ENCODE assay signal across 8 cellular contexts in genomic region chr1:148952253-148952937, GRCh38.
A peak's percentile ranks its signal among the peaks of the same experiment; 100 is the strongest.
DNase-seq lines count a peak whose midpoint lies in the region; ATAC-seq and TF ChIP-seq lines count a peak whose summit lies in the region.
"Not testable (repeated sequence)": the region's sequence is repeated elsewhere in the genome, so short reads cannot be mapped to it uniquely, and the experiment has no call there.

No MANE protein-coding gene starts in this region.

- WGBS in iPS DF 6.9 (ENCODE audit: insufficient coverage, insufficient read length) = no CpG with 5 or more reads among the region's 66 CpGs

- not testable (repeated sequence) for H3K27me3 Mint-ChIP-seq in MCF 10A (ENCODE audit: insufficient read depth, unreplicated experiment); progenitor cell of endocrine pancreas; stimulated activated naive CD8-positive, alpha-beta T cell treated with anti-CD3 and anti-CD28 coated beads, Interleukin-15, amount 100 ng/mL, for 72 hours

- not testable (repeated sequence) for H3K36me3 ChIP-seq in HAP-1 (replicated peaks); HUES6 (ENCODE audit: control insufficient read depth, insufficient read depth, low read length); iPS DF 6.9 (ENCODE audit: control insufficient read depth, insufficient read depth, low read length)

- H3K4me1 ChIP-seq in HAP-1; HUES6 (ENCODE audit: control insufficient read depth, insufficient read depth, low read length); iPS DF 6.9 (ENCODE audit: control insufficient read depth, insufficient read depth, low read length): not testable (repeated sequence)

- H3K9me3 ChIP-seq in HAP-1; HUES6 (ENCODE audit: control insufficient read depth, insufficient read depth, low read depth, low read length); iPS DF 6.9 (ENCODE audit: control insufficient read depth, insufficient read depth, low read length): not testable (repeated sequence)

- ATAC-seq in GM18499 (IDR thresholded peaks at IDR 0.05; ENCODE audit: insufficient read depth, unreplicated experiment) = peak; percentile 57
- peak; percentile 71 for ATAC-seq in stimulated activated naive CD8-positive, alpha-beta T cell treated with anti-CD3 and anti-CD28 coated beads, Interleukin-15, amount 100 ng/mL, for 72 hours

- BruUV-seq in MCF 10A (replicated peaks; lab: Mats Ljungman, UMichigan) = not testable (repeated sequence)

- in situ Hi-C loops in HAP-1 (cut with MboI; ENCODE audit: low sequenced_read_pairs) = not testable (repeated sequence)

- H3K4me3 Mint-ChIP-seq in MCF 10A (ENCODE audit: unreplicated experiment) (peak overlapping the region; percentile 76), progenitor cell of endocrine pancreas (ENCODE audit: low read depth) (peak overlapping the region; percentile 97)
- H3K4me3 Mint-ChIP-seq in stimulated activated naive CD8-positive, alpha-beta T cell treated with anti-CD3 and anti-CD28 coated beads, Interleukin-15, amount 100 ng/mL, for 72 hours = peak overlapping the region; percentile 85 to 91

- H3K9me3 Mint-ChIP-seq in MCF 10A (ENCODE audit: unreplicated experiment); progenitor cell of endocrine pancreas (ENCODE audit: low read depth); stimulated activated naive CD8-positive, alpha-beta T cell treated with anti-CD3 and anti-CD28 coated beads, Interleukin-15, amount 100 ng/mL, for 72 hours: not testable (repeated sequence)

- H3K27ac ChIP-seq in HUES6 (ENCODE audit: low read depth, low read length); iPS DF 6.9 (ENCODE audit: low read length): not testable (repeated sequence)

- intact Hi-C loops in MCF 10A (cut with micrococcal nuclease) = not testable (repeated sequence)

- peak in 1 of 2 experiments; percentile 85 for DNase-seq in HAP-1 (ENCODE audit: low spot score in 2 of 2)
- peak; percentile 53 for DNase-seq in activated CD4-positive, alpha-beta T cell treated with anti-CD3 and anti-CD28 coated beads, Interleukin-2, amount 50 U/mL, for 1 hour
- not testable (repeated sequence) for DNase-seq in MCF 10A (ENCODE audit: unreplicated experiment); iPS DF 6.9 (ENCODE audit: low read depth, low spot score)
- peak; percentile 71 for DNase-seq in progenitor cell of endocrine pancreas (ENCODE audit: low spot score, unreplicated experiment)
- peak; percentile 61 to 70 for DNase-seq in stimulated activated naive CD8-positive, alpha-beta T cell treated with anti-CD3 and anti-CD28 coated beads, Interleukin-15, amount 100 ng/mL, for 72 hours

- H3K4me3 ChIP-seq in HAP-1 (peak overlapping the region; percentile 33), HUES6 (ENCODE audit: low read depth, low read length) (peak overlapping the region; percentile 61), iPS DF 6.9 (ENCODE audit: low read length) (peak overlapping the region; percentile 48; the same call in 1 of the 2 replicates)

- H3K4me1 Mint-ChIP-seq in MCF 10A (ENCODE audit: insufficient read depth, unreplicated experiment); progenitor cell of endocrine pancreas (ENCODE audit: low read depth): not testable (repeated sequence)
- peaks cover 11% of the 10 kb centered on the region for H3K4me1 Mint-ChIP-seq in stimulated activated naive CD8-positive, alpha-beta T cell treated with anti-CD3 and anti-CD28 coated beads, Interleukin-15, amount 100 ng/mL, for 72 hours

- H3K9ac ChIP-seq in HUES6 (ENCODE audit: low read length) = not testable (repeated sequence)

- not testable (repeated sequence) for TF ChIP-seq CTCF in MCF 10A (IDR thresholded peaks at IDR 0.05; ENCODE audit: unreplicated experiment); progenitor cell of endocrine pancreas (IDR thresholded peaks at IDR 0.05; ENCODE audit: unreplicated experiment)

- H3K27ac Mint-ChIP-seq in MCF 10A (ENCODE audit: low read depth, unreplicated experiment) = peak overlapping the region; percentile 97
- H3K27ac Mint-ChIP-seq in progenitor cell of endocrine pancreas; stimulated activated naive CD8-positive, alpha-beta T cell treated with anti-CD3 and anti-CD28 coated beads, Interleukin-15, amount 100 ng/mL, for 72 hours: not testable (repeated sequence)

- POLR2A ChIA-PET in MCF 10A (lab: Yijun Ruan, JAX) = not testable (repeated sequence)

- CTCF ChIA-PET in MCF 10A (lab: Yijun Ruan, JAX) = not testable (repeated sequence)

- not testable (repeated sequence) for H3K36me3 Mint-ChIP-seq in MCF 10A (ENCODE audit: insufficient read depth, unreplicated experiment); progenitor cell of endocrine pancreas (ENCODE audit: insufficient read depth)

- H3K27me3 ChIP-seq in HAP-1 (ENCODE audit: low read depth); HUES6 (ENCODE audit: control insufficient read depth, insufficient read depth, low read length); iPS DF 6.9 (ENCODE audit: control insufficient read depth, insufficient read depth, low read length): not testable (repeated sequence)
